ENCODE assay signal across 1 cellular context in the genomic region with DNA sequence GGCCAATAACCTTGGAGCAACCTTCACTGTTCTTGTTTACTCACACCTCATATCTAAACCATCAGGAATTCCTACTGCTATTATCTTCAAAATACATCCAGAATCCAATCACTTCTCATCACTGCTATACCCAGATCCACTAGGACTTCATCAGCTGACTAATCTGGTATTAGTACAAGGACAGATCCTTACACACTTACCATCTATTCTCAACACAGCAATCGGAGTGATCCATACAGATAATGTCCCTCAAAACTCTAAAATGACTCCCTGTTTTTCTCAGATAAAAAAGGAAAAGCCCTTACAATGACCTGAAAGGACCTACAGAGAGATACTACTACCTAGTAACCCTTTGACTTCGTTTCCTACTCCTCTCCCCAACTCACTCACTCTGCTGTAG.
A peak's percentile ranks its signal among the peaks of the same experiment; 100 is the strongest.
TF ChIP-seq lines count a peak whose summit lies in the region.

No MANE protein-coding gene starts in this region.

TF ChIP-seq in K562, 482 proteins besides CTCF, POLR2A, EP300 and RAD21:
- TF ChIP-seq, protein P1, sequence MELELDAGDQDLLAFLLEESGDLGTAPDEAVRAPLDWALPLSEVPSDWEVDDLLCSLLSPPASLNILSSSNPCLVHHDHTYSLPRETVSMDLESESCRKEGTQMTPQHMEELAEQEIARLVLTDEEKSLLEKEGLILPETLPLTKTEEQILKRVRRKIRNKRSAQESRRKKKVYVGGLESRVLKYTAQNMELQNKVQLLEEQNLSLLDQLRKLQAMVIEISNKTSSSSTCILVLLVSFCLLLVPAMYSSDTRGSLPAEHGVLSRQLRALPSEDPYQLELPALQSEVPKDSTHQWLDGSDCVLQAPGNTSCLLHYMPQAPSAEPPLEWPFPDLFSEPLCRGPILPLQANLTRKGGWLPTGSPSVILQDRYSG (tag; conservative IDR thresholded peaks at IDR 0.05; ENCODE audit: low read depth) = no peak
- TF ChIP-seq ARID1B (IDR thresholded peaks at IDR 0.05) (peak; percentile 34; the same call in 1 of the 2 replicates), CBFA2T3 (IDR thresholded peaks at IDR 0.05) (peak; percentile 60), BRCA1 (IDR thresholded peaks at IDR 0.05) (no peak), BRCA1 (CRISPR knock-in tag; IDR thresholded peaks at IDR 0.05) (no peak), NONO (IDR thresholded peaks at IDR 0.05; ENCODE audit: low read depth in 2 of 2, low read length in 1 of 2) (no peak), BCOR (IDR thresholded peaks at IDR 0.05) (no peak), ESRRA (IDR thresholded peaks at IDR 0.05; ENCODE audit: borderline replicate concordance, low read depth) (peak; percentile 65; the same call in 1 of the 2 replicates), RUNX1 (IDR thresholded peaks at IDR 0.05; ENCODE audit: low read depth) (no peak), TOE1 (IDR thresholded peaks at IDR 0.05; ENCODE audit: borderline replicate concordance) (no peak), TOE1 (CRISPR knock-in tag; IDR thresholded peaks at IDR 0.05; ENCODE audit: borderline replicate concordance, low read depth) (no peak), RBFOX2 (IDR thresholded peaks at IDR 0.05; ENCODE audit: low read depth, low read length) (no peak), KHSRP (IDR thresholded peaks at IDR 0.05) (no peak)
- TF ChIP-seq, protein P2, sequence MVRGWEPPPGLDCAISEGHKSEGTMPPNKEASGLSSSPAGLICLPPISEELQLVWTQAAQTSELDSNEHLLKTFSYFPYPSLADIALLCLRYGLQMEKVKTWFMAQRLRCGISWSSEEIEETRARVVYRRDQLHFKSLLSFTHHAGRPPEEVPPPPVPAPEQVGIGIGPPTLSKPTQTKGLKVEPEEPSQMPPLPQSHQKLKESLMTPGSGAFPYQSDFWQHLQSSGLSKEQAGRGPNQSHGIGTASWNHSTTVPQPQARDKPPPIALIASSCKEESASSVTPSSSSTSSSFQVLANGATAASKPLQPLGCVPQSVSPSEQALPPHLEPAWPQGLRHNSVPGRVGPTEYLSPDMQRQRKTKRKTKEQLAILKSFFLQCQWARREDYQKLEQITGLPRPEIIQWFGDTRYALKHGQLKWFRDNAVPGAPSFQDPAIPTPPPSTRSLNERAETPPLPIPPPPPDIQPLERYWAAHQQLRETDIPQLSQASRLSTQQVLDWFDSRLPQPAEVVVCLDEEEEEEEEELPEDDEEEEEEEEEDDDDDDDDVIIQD (CRISPR knock-in tag; IDR thresholded peaks at IDR 0.05) = no peak
